ENCODE assay signal across 23 cellular contexts in genomic region chr17:61338874-61339478, GRCh38.
DNase-seq lines count a peak whose midpoint lies in the region; ATAC-seq, FAIRE-seq and TF ChIP-seq lines count a peak whose summit lies in the region.
"Had no signal": no experiment of that assay in that cellular context is flagged by ENCODE, and none has a peak within 500 bp of the region (broad histone marks: within the 10 kb centered on the region; RNA-seq: fewer than 3 reads in every experiment).

No MANE protein-coding gene starts in this region.

- H3K27me3 ChIP-seq in HepG2 (ENCODE audit: control insufficient read depth in 1 of 2, insufficient read depth in 2 of 2, low read length in 2 of 2), result no peaks in the 10 kb centered on the region
- no peaks in the 10 kb centered on the region for H3K27me3 ChIP-seq in right lobe of liver
- peaks cover 0 to 17% (median 0%) of the 10 kb centered on the region in 4 donors for H3K27me3 ChIP-seq in esophagus squamous epithelium
- H3K27me3 ChIP-seq: left lung, neutrophil had no signal

- H3K27ac ChIP-seq in HepG2 (ENCODE audit: extremely low read length, insufficient read depth, low read length) (no peak overlapping the region), right lobe of liver (peak overlapping the region in 1 of 3 donors; percentile 2), esophagus squamous epithelium (peak overlapping the region in 3 of 4 donors; percentile 9 to 75 (median 65))
- H3K27ac ChIP-seq: neutrophil had no signal

- no peak overlapping the region for H3K4me3 Mint-ChIP-seq in osteocyte (ENCODE audit: unreplicated experiment)
- H3K4me3 Mint-ChIP-seq: CD4-positive, CD25-positive, alpha-beta regulatory T cell; stimulated activated naive CD8-positive, alpha-beta T cell treated with anti-CD3 and anti-CD28 coated beads, Interleukin-15, Interleukin-2, amounts not matched to agents 100 ng/mL and 50 ng/mL, for 24 hours; T-helper 2 cell treated with Interferon-gamma antibody and Interleukin-4, amounts not matched to agents 5 μg/mL and 100 μg/mL, for 36 hours; WTC11 had no signal

- H3K4me3 ChIP-seq in HepG2 (replicated peaks in 1 of 3; ENCODE audit: insufficient read depth in 1 of 3, low read depth in 2 of 3, low read length in 3 of 3) (no peak overlapping the region), right lobe of liver (no peak overlapping the region), esophagus squamous epithelium (no peak overlapping the region)
- H3K4me3 ChIP-seq: left lung had no signal

- DNase-seq in HepG2 (ENCODE audit: low spot score) (peak; percentile 43), right lobe of liver (no peak), esophagus squamous epithelium (lab: John Stamatoyannopoulos, UW) (no peak), osteocyte (ENCODE audit: extremely low spot score, unreplicated experiment) (no peak), GOT3 (lab: John Stamatoyannopoulos, UW) (no peak), T-helper 1 cell (no peak), RCC 7860 (ENCODE audit: low spot score) (no peak)
- no peak for DNase-seq in activated naive CD4-positive, alpha-beta T cell treated with anti-CD3 and anti-CD28 coated beads, Interleukin-2, amount 50 U/mL, for 16 hours
- DNase-seq: activated T-cell treated with anti-CD3 and anti-CD28 coated beads, Interleukin-2, amount 50 U/mL, for 48 hours; CD4-positive, CD25-positive, alpha-beta regulatory T cell; DMS 273 treated with DMSO at 0.1 percent for 48 hours; GF-D8; left lung; NCI-H1417; NCI-H2107; NCI-H524 treated with DMSO at 0.1 percent for 48 hours had no signal

- TF ChIP-seq EP300 in HepG2 (IDR thresholded peaks at IDR 0.05; ENCODE audit: low read depth in 2 of 2, low read length in 2 of 2) (no peak), HepG2 (CRISPR knock-in tag; IDR thresholded peaks at IDR 0.05; ENCODE audit: borderline replicate concordance) (no peak)

- no peak for TF ChIP-seq RAD21 in HepG2 (CRISPR knock-in tag; IDR thresholded peaks at IDR 0.05)

- no TSS peak for BruUV-seq in HepG2 (replicated peaks; lab: Mats Ljungman, UMichigan)

- H4K20me1 ChIP-seq in HepG2 (ENCODE audit: insufficient read depth, low read length), result no peaks in the 10 kb centered on the region

- H3K4me1 Mint-ChIP-seq in osteocyte (ENCODE audit: unreplicated experiment), result peaks cover 42% of the 10 kb centered on the region
- H3K4me1 Mint-ChIP-seq: CD4-positive, CD25-positive, alpha-beta regulatory T cell had no signal

- TF ChIP-seq CTCF in HepG2 (CRISPR knock-in tag; IDR thresholded peaks at IDR 0.05), result no peak
- TF ChIP-seq CTCF in right lobe of liver (IDR thresholded peaks at IDR 0.05), result no peak
- no peak for TF ChIP-seq CTCF in esophagus squamous epithelium (IDR thresholded peaks at IDR 0.05)
- TF ChIP-seq CTCF in osteocyte (IDR thresholded peaks at IDR 0.05), result no peak

- H2AFZ ChIP-seq in HepG2 (ENCODE audit: low read length), result no peak overlapping the region

- H3K9me3 ChIP-seq in HepG2 (ENCODE audit: low read length) (no peaks in the 10 kb centered on the region), right lobe of liver (no peaks in the 10 kb centered on the region), esophagus squamous epithelium (no peaks in the 10 kb centered on the region)
- H3K9me3 ChIP-seq: left lung, neutrophil had no signal

- no peaks in the 10 kb centered on the region for H3K36me3 Mint-ChIP-seq in osteocyte (ENCODE audit: unreplicated experiment)
- H3K36me3 Mint-ChIP-seq: activated naive CD4-positive, alpha-beta T cell treated with anti-CD3 and anti-CD28 coated beads, Interleukin-2, amount 50 U/mL, for 72 hours; CD4-positive, CD25-positive, alpha-beta regulatory T cell; WTC11 had no signal

- no peaks in the 10 kb centered on the region for H3K9me3 Mint-ChIP-seq in osteocyte (ENCODE audit: unreplicated experiment)
- H3K9me3 Mint-ChIP-seq: activated naive CD4-positive, alpha-beta T cell treated with anti-CD3 and anti-CD28 coated beads, Interleukin-2, amount 50 U/mL, for 72 hours; CD4-positive, CD25-positive, alpha-beta regulatory T cell; stimulated activated naive CD8-positive, alpha-beta T cell treated with anti-CD3 and anti-CD28 coated beads, Interleukin-15, Interleukin-2, amounts not matched to agents 100 ng/mL and 50 ng/mL, for 24 hours; T-helper 2 cell treated with Interferon-gamma antibody and Interleukin-4, amounts not matched to agents 5 μg/mL and 100 μg/mL, for 36 hours; WTC11 had no signal

- peaks cover 79% of the 10 kb centered on the region for H3K4me1 ChIP-seq in HepG2 (ENCODE audit: insufficient read depth, low read length)
- H3K4me1 ChIP-seq in right lobe of liver, result peaks cover 0 to 24% (median 6%) of the 10 kb centered on the region in 4 donors
- H3K4me1 ChIP-seq in esophagus squamous epithelium, result peaks cover 9 to 45% (median 30%) of the 10 kb centered on the region in 3 donors

- no peaks in the 10 kb centered on the region for H3K36me3 ChIP-seq in HepG2 (replicated peaks in 1 of 2; ENCODE audit: control insufficient read depth in 1 of 2, insufficient read depth in 2 of 2, low read length in 2 of 2)
- H3K36me3 ChIP-seq in right lobe of liver, result no peaks in the 10 kb centered on the region
- no peaks in the 10 kb centered on the region for H3K36me3 ChIP-seq in esophagus squamous epithelium
- H3K36me3 ChIP-seq: left lung, neutrophil had no signal

- intact Hi-C loops in HepG2 (cut with micrococcal nuclease; ENCODE audit: unreplicated experiment) (no loop called here), right lobe of liver (cut with DNase I) (no loop called here), esophagus squamous epithelium (cut with DNase I) (no loop called here)

- TF ChIP-seq POLR2A in HepG2 (IDR thresholded peaks at IDR 0.05; ENCODE audit: insufficient read depth in 1 of 2, low read depth in 2 of 2, low read length in 2 of 2) (no peak), right lobe of liver (IDR thresholded peaks at IDR 0.05) (no peak), esophagus squamous epithelium (IDR thresholded peaks at IDR 0.05) (no peak)

- peak overlapping the region; percentile 71 for H3K27ac Mint-ChIP-seq in osteocyte (ENCODE audit: unreplicated experiment)
- H3K27ac Mint-ChIP-seq: CD4-positive, CD25-positive, alpha-beta regulatory T cell; stimulated activated naive CD8-positive, alpha-beta T cell treated with anti-CD3 and anti-CD28 coated beads, Interleukin-15, Interleukin-2, amounts not matched to agents 100 ng/mL and 50 ng/mL, for 24 hours; T-helper 2 cell treated with Interferon-gamma antibody and Interleukin-4, amounts not matched to agents 5 μg/mL and 100 μg/mL, for 36 hours; WTC11 had no signal

- FAIRE-seq in HepG2 (lab: Jason Lieb, UNC), result no peak
- FAIRE-seq in RCC 7860 (lab: Jason Lieb, UNC), result no peak
- FAIRE-seq: GM19239, H1 had no signal

- no peak for ATAC-seq in HepG2
- no peak for ATAC-seq in right lobe of liver
- ATAC-seq: activated naive CD4-positive, alpha-beta T cell treated with anti-CD3 and anti-CD28 coated beads, Interleukin-2, amount 50 U/mL, for 72 hours; WTC11 had no signal

- H3K4me2 ChIP-seq in HepG2 (ENCODE audit: low read depth, low read length), result no peak overlapping the region

- no peak overlapping the region for H3K9ac ChIP-seq in HepG2 (ENCODE audit: insufficient read depth, low read depth, low read length)

- POLR2A ChIA-PET in HepG2 (lab: Yijun Ruan, JAX), result interaction anchor here (1.7 kb wide), 1 partner anchor 27 kb away, joined by 4 read pairs; no protein-coding TSS in a partner anchor

- no peaks in the 10 kb centered on the region for H3K79me2 ChIP-seq in HepG2 (ENCODE audit: insufficient read depth, low read length)

- 70% methylated on average over 5 of the region's 5 CpGs for WGBS in HepG2 (ENCODE audit: low lambda C conversion rate)
- WGBS in right lobe of liver (ENCODE audit: insufficient coverage, low coverage, low lambda C conversion rate, missing lambda C conversion rate), result 55% methylated on average over 4 of the region's 5 CpGs
- WGBS in esophagus squamous epithelium, 2 donors, result 75 to 92% methylated on average over 2 to 5 of the region's 5 CpGs

- CTCF ChIA-PET in HepG2 (lab: Yijun Ruan, JAX; ENCODE audit: low intra/inter-chr PET ratio, low total read pairs), result no interaction called here

- no peaks in the 10 kb centered on the region for H3K27me3 Mint-ChIP-seq in osteocyte (ENCODE audit: unreplicated experiment)
- H3K27me3 Mint-ChIP-seq: CD4-positive, CD25-positive, alpha-beta regulatory T cell; stimulated activated naive CD8-positive, alpha-beta T cell treated with anti-CD3 and anti-CD28 coated beads, Interleukin-15, Interleukin-2, amounts not matched to agents 100 ng/mL and 50 ng/mL, for 24 hours had no signal

- in situ Hi-C loops in HepG2 (cut with HindIII; ENCODE audit: extremely low pct_ligation_motif_present, low pct_unique_long_range_greater_than_20kb), result no loop called here

TF ChIP-seq in HepG2, 621 proteins besides CTCF, POLR2A, EP300 and RAD21 (continues in another document):
- 0 out of 2 replicates have a peak, but pooled peaks have one; percentile 50 for TF ChIP-seq POGZ (CRISPR knock-in tag; IDR thresholded peaks at IDR 0.05)
- 0 out of 2 replicates have a peak, but pooled peaks have one; percentile 30 for TF ChIP-seq SNAPC2 (CRISPR knock-in tag; IDR thresholded peaks at IDR 0.05)
- no peak for TF ChIP-seq TCF7L2 (IDR thresholded peaks at IDR 0.05; ENCODE audit: low read depth, low read length)
- TF ChIP-seq, protein P1, sequence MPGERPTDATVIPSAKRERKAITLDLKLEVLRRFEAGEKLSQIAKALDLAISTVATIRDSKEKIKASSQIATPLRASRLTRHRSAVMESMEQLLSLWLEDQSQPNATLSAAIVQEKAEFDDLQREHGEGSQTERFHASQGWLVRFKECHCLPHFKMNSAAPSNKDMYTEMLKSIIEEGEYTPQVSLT (CRISPR knock-in tag; IDR thresholded peaks at IDR 0.05; ENCODE audit: borderline replicate concordance, low read depth), result no peak
- TF ChIP-seq SUZ12 (IDR thresholded peaks at IDR 0.05; ENCODE audit: low read depth, low read length), result no peak
- TF ChIP-seq, protein P2, sequence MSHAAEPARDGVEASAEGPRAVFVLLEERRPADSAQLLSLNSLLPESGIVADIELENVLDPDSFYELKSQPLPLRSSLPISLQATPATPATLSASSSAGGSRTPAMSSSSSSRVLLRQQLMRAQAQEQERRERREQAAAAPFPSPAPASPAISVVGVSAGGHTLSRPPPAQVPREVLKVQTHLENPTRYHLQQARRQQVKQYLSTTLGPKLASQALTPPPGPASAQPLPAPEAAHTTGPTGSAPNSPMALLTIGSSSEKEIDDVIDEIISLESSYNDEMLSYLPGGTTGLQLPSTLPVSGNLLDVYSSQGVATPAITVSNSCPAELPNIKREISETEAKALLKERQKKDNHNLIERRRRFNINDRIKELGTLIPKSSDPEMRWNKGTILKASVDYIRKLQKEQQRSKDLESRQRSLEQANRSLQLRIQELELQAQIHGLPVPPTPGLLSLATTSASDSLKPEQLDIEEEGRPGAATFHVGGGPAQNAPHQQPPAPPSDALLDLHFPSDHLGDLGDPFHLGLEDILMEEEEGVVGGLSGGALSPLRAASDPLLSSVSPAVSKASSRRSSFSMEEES (CRISPR knock-in tag; IDR thresholded peaks at IDR 0.05), result peak; percentile 87
- TF ChIP-seq NCOR1 (IDR thresholded peaks at IDR 0.05; ENCODE audit: borderline replicate concordance, low read length), result peak; percentile 65; the same call in 1 of the 2 replicates
- TF ChIP-seq HDAC1 (CRISPR knock-in tag; IDR thresholded peaks at IDR 0.05), result peak; percentile 45; the same call in 1 of the 2 replicates
- peak; percentile 74; the same call in 1 of the 2 replicates for TF ChIP-seq PPARG (CRISPR knock-in tag; conservative IDR thresholded peaks at IDR 0.05)
